22 cellular contexts compared by ENCODE assay signal in genomic region chr4:142242156-142242555, GRCh38.
A peak's percentile ranks its signal among the peaks of the same experiment; 100 is the strongest.
DNase-seq lines count a peak whose midpoint lies in the region; ATAC-seq and TF ChIP-seq lines count a peak whose summit lies in the region.
"Had no signal": no experiment of that assay in that cellular context is flagged by ENCODE, and none has a peak within 500 bp of the region (broad histone marks: within the 10 kb centered on the region; RNA-seq: fewer than 3 reads in every experiment).

No MANE protein-coding gene starts in this region.

- TF ChIP-seq POLR2A in adrenal gland (IDR thresholded peaks at IDR 0.05): no peak

- H3K9me3 ChIP-seq in GM23248 (ENCODE audit: low read depth) (no peaks in the 10 kb centered on the region), heart right ventricle (peaks cover 0 to 11% (median 8%) of the 10 kb centered on the region in 11 donors), adrenal gland (replicated peaks in 1 of 3) (no peaks in the 10 kb centered on the region)

- peaks cover 35% of the 10 kb centered on the region for H3K4me1 ChIP-seq in GM23248 (ENCODE audit: insufficient read depth)
- peaks cover 0 to 8% (median 0%) of the 10 kb centered on the region in 9 donors for H3K4me1 ChIP-seq in heart right ventricle
- H3K4me1 ChIP-seq in adrenal gland (replicated peaks in 1 of 2): peaks cover 5 to 14% of the 10 kb centered on the region in 2 donors

- in situ Hi-C loops in GM23248 (cut with MboI): no loop called here

- no peak overlapping the region for H2AFZ ChIP-seq in GM23248

- H3K9ac ChIP-seq in GM23248: no peak overlapping the region
- H3K9ac ChIP-seq: KMS-11 had no signal

- H3K4me3 Mint-ChIP-seq in activated naive CD8-positive, alpha-beta T cell: no peak overlapping the region
- no peak overlapping the region for H3K4me3 Mint-ChIP-seq in activated naive CD8-positive, alpha-beta T cell treated with anti-CD3 and anti-CD28 coated beads for 36 hours
- no peak overlapping the region for H3K4me3 Mint-ChIP-seq in chondrocyte (ENCODE audit: unreplicated experiment)
- H3K4me3 Mint-ChIP-seq: H9, IgD-negative memory B cell had no signal

- no peak overlapping the region for H3K4me3 ChIP-seq in GM23248
- no peak overlapping the region for H3K4me3 ChIP-seq in fibroblast of the aortic adventitia (ENCODE audit: low read depth, low read length)
- no peak overlapping the region for H3K4me3 ChIP-seq in heart right ventricle
- no peak overlapping the region for H3K4me3 ChIP-seq in adrenal gland

- H3F3A ChIP-seq in GM23248 (ENCODE audit: insufficient read depth): peaks cover 39% of the 10 kb centered on the region; the same call in 1 of the 2 replicates

- H3K79me2 ChIP-seq in GM23248 (ENCODE audit: insufficient read depth): no peaks in the 10 kb centered on the region

- no peak for DNase-seq in activated naive CD8-positive, alpha-beta T cell treated with anti-CD3 and anti-CD28 coated beads for 36 hours
- peak; percentile 11 for DNase-seq in GM23248
- no peak for DNase-seq in chondrocyte (ENCODE audit: low spot score)
- DNase-seq in fibroblast of the aortic adventitia (ENCODE audit: low read depth): peak; percentile 47
- no peak for DNase-seq in heart right ventricle
- DNase-seq in HUDEP-2 (lab: John Stamatoyannopoulos, UW; ENCODE audit: unreplicated experiment in 76 of 76): no peak
- DNase-seq in adrenal gland: no peak
- DNase-seq: C1 segment of cervical spinal cord, DMS153, H9, NCI-H1048, NCI-H1417, NCI-H1694 treated with DMSO at 0.1 percent for 48 hours, NCI-H2081, NCI-H2227 treated with DMSO at 0.1 percent for 48 hours, NCI-H526 treated with DMSO at 0.1 percent for 48 hours, RPMI8226, SHP77 had no signal

- 25 to 26% methylated on average over 2 of the region's 2 CpGs for WGBS in GM23248 (ENCODE audit: low coverage in 1 of 2, low lambda C conversion rate in 2 of 2, missing lambda C conversion rate in 2 of 2), 2 experiments
- WGBS in heart right ventricle, 2 donors: 64 to 80% methylated on average over 2 of the region's 2 CpGs
- WGBS in adrenal gland, 4 donors: 52 to 62% (median 57%) methylated on average over 2 of the region's 2 CpGs

- TF ChIP-seq CTCF in chondrocyte (IDR thresholded peaks at IDR 0.05): no peak
- no peak for TF ChIP-seq CTCF in fibroblast of the aortic adventitia (IDR thresholded peaks at IDR 0.05; ENCODE audit: insufficient read depth, low read length)
- no peak for TF ChIP-seq CTCF in heart right ventricle (IDR thresholded peaks at IDR 0.05)
- TF ChIP-seq CTCF in adrenal gland (IDR thresholded peaks at IDR 0.05): no peak

- H3K36me3 Mint-ChIP-seq in activated naive CD8-positive, alpha-beta T cell: peaks cover 35% of the 10 kb centered on the region
- peaks cover 38% of the 10 kb centered on the region for H3K36me3 Mint-ChIP-seq in activated naive CD8-positive, alpha-beta T cell treated with anti-CD3 and anti-CD28 coated beads for 36 hours
- H3K36me3 Mint-ChIP-seq in chondrocyte (ENCODE audit: low read depth): peaks cover 6% of the 10 kb centered on the region
- H3K36me3 Mint-ChIP-seq: IgD-negative memory B cell had no signal

- no peaks in the 10 kb centered on the region for H3K9me2 ChIP-seq in GM23248 (ENCODE audit: insufficient read depth)

- H3K4me1 Mint-ChIP-seq in activated naive CD8-positive, alpha-beta T cell (ENCODE audit: low read depth): peaks cover 38% of the 10 kb centered on the region
- peaks cover 3% of the 10 kb centered on the region for H3K4me1 Mint-ChIP-seq in activated naive CD8-positive, alpha-beta T cell treated with anti-CD3 and anti-CD28 coated beads for 36 hours
- H3K4me1 Mint-ChIP-seq in chondrocyte (ENCODE audit: low read depth): peaks cover 32% of the 10 kb centered on the region
- H3K4me1 Mint-ChIP-seq: IgD-negative memory B cell had no signal

- no peak overlapping the region for H3K27ac ChIP-seq in GM23248
- no peak overlapping the region for H3K27ac ChIP-seq in heart right ventricle
- no peak overlapping the region for H3K27ac ChIP-seq in adrenal gland
- H3K27ac ChIP-seq: 22Rv1, KMS-11 had no signal

- H3K27me3 Mint-ChIP-seq in activated naive CD8-positive, alpha-beta T cell: no peaks in the 10 kb centered on the region
- no peaks in the 10 kb centered on the region for H3K27me3 Mint-ChIP-seq in activated naive CD8-positive, alpha-beta T cell treated with anti-CD3 and anti-CD28 coated beads for 36 hours
- H3K27me3 Mint-ChIP-seq in chondrocyte (ENCODE audit: low read depth): no peaks in the 10 kb centered on the region

- intact Hi-C loops in heart right ventricle (cut with DNase I): no loop called here
- intact Hi-C loops in adrenal gland (cut with DNase I): no loop called here

- H3K9me3 Mint-ChIP-seq in activated naive CD8-positive, alpha-beta T cell (ENCODE audit: low read depth): no peaks in the 10 kb centered on the region
- peaks cover 3% of the 10 kb centered on the region for H3K9me3 Mint-ChIP-seq in activated naive CD8-positive, alpha-beta T cell treated with anti-CD3 and anti-CD28 coated beads for 36 hours
- H3K9me3 Mint-ChIP-seq in chondrocyte (ENCODE audit: low read depth): peaks cover 14% of the 10 kb centered on the region

- no peaks in the 10 kb centered on the region for H3K27me3 ChIP-seq in GM23248 (replicated peaks; ENCODE audit: insufficient read depth)
- no peaks in the 10 kb centered on the region for H3K27me3 ChIP-seq in heart right ventricle
- no peaks in the 10 kb centered on the region for H3K27me3 ChIP-seq in adrenal gland

- no peaks in the 10 kb centered on the region for H4K20me1 ChIP-seq in GM23248 (ENCODE audit: insufficient read depth)

- no peak for ATAC-seq in heart right ventricle

- H3K36me3 ChIP-seq in GM23248 (ENCODE audit: low read depth): no peaks in the 10 kb centered on the region
- H3K36me3 ChIP-seq in heart right ventricle: peaks cover 0 to 6% (median 0%) of the 10 kb centered on the region in 9 donors
- no peaks in the 10 kb centered on the region for H3K36me3 ChIP-seq in adrenal gland (replicated peaks in 1 of 2)

- H3K27ac Mint-ChIP-seq in activated naive CD8-positive, alpha-beta T cell: peak overlapping the region; percentile 46
- H3K27ac Mint-ChIP-seq in activated naive CD8-positive, alpha-beta T cell treated with anti-CD3 and anti-CD28 coated beads for 36 hours: no peak overlapping the region
- H3K27ac Mint-ChIP-seq in chondrocyte (ENCODE audit: unreplicated experiment): peak overlapping the region; percentile 11
- H3K27ac Mint-ChIP-seq: H9, IgD-negative memory B cell had no signal

- H3K4me2 ChIP-seq in GM23248 (ENCODE audit: unreplicated experiment): peak overlapping the region; percentile 41
- H3K4me2 ChIP-seq: KMS-11 had no signal

Comparison
In these comparisons a context has a peak if more than half of its experiments do, and no peak if none do; other contexts are left out.
1. DNase-seq: peak in GM23248 (single experiment) and fibroblast of the aortic adventitia (single experiment); none in activated naive CD8-positive, alpha-beta T cell treated with anti-CD3 and anti-CD28 coated beads for 36 hours (single experiment), chondrocyte (single experiment), heart right ventricle (0 of 2), HUDEP-2 (0 of 76) and adrenal gland (0 of 7).